In the genomic region with DNA sequence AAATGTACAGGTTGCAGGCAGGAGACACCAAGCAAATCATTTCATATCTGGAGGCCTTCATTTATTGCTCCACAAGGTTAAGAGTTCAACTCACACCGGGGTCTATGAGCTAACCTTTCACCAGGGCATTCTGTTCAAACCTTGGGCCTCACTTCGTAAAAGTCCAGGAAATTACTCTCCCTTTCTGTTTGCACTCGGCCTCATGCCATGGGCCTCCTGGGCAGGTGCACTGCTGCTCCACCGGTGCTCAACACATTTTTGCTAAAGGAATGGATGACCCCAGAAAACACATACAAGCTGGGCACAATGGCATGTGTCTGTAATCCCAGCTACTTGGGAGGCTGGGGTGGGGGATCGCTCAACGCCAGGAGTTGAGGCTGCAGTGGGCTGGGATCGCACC, we compare ENCODE assay signal across 1 cellular context.
TF ChIP-seq lines count a peak whose summit lies in the region.

No MANE protein-coding gene starts in this region.

TF ChIP-seq in HepG2, 621 proteins besides CTCF, POLR2A, EP300 and RAD21 (continued from another document and continues in another):
- TF ChIP-seq, protein P1, sequence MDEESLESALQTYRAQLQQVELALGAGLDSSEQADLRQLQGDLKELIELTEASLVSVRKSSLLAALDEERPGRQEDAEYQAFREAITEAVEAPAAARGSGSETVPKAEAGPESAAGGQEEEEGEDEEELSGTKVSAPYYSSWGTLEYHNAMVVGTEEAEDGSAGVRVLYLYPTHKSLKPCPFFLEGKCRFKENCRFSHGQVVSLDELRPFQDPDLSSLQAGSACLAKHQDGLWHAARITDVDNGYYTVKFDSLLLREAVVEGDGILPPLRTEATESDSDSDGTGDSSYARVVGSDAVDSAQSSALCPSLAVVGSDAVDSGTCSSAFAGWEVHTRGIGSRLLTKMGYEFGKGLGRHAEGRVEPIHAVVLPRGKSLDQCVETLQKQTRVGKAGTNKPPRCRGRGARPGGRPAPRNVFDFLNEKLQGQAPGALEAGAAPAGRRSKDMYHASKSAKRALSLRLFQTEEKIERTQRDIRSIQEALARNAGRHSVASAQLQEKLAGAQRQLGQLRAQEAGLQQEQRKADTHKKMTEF (CRISPR knock-in tag; IDR thresholded peaks at IDR 0.05), result 0 out of 2 replicates have a peak, but pooled peaks have one; percentile 38
- TF ChIP-seq NCOA2 (CRISPR knock-in tag; IDR thresholded peaks at IDR 0.05) (peak; percentile 24; the same call in 1 of the 2 replicates), ELF4 (CRISPR knock-in tag; IDR thresholded peaks at IDR 0.05; ENCODE audit: borderline replicate concordance) (no peak), GABPA (IDR thresholded peaks at IDR 0.05; ENCODE audit: low read depth, low read length) (no peak), GABPA (CRISPR knock-in tag; IDR thresholded peaks at IDR 0.05; ENCODE audit: low read depth) (peak; percentile 18; the same call in 1 of the 2 replicates), ZNF773 (CRISPR knock-in tag; IDR thresholded peaks at IDR 0.05; ENCODE audit: borderline replicate concordance) (0 out of 2 replicates have a peak, but pooled peaks have one; percentile 30), GATA4 (IDR thresholded peaks at IDR 0.05; ENCODE audit: borderline replicate concordance, low read depth) (no peak), MAF1 (CRISPR knock-in tag; IDR thresholded peaks at IDR 0.05; ENCODE audit: borderline replicate concordance) (no peak), RARA (CRISPR knock-in tag; IDR thresholded peaks at IDR 0.05) (peak; percentile 62), ARNT2 (CRISPR knock-in tag; IDR thresholded peaks at IDR 0.05; ENCODE audit: low read depth) (0 out of 2 replicates have a peak, but pooled peaks have one; percentile 33), ZIK1 (CRISPR knock-in tag; IDR thresholded peaks at IDR 0.05; ENCODE audit: borderline replicate concordance, low read depth) (no peak), DMAP1 (CRISPR knock-in tag; IDR thresholded peaks at IDR 0.05) (no peak), EEA1 (CRISPR knock-in tag; IDR thresholded peaks at IDR 0.05; ENCODE audit: borderline replicate concordance) (no peak), ZEB1 (IDR thresholded peaks at IDR 0.05; ENCODE audit: insufficient replicate concordance, low read depth) (no peak), RCOR2 (CRISPR knock-in tag; IDR thresholded peaks at IDR 0.05) (no peak), ERF (CRISPR knock-in tag; IDR thresholded peaks at IDR 0.05) (peak; percentile 52; the same call in 1 of the 2 replicates), SAP130 (CRISPR knock-in tag; IDR thresholded peaks at IDR 0.05; ENCODE audit: low read depth) (0 out of 2 replicates have a peak, but pooled peaks have one; percentile 19), NR2C2 (CRISPR knock-in tag; IDR thresholded peaks at IDR 0.05; ENCODE audit: borderline replicate concordance) (no peak), MED1 (CRISPR knock-in tag; IDR thresholded peaks at IDR 0.05) (0 out of 2 replicates have a peak, but pooled peaks have one; percentile 49), SKI (IDR thresholded peaks at IDR 0.05; ENCODE audit: partially characterized antibody) (no peak), REXO4 (CRISPR knock-in tag; IDR thresholded peaks at IDR 0.05; ENCODE audit: borderline replicate concordance) (no peak), ZNF296 (CRISPR knock-in tag; conservative IDR thresholded peaks at IDR 0.05) (0 out of 2 replicates have a peak, but pooled peaks have one; percentile 40), MEIS2 (CRISPR knock-in tag; IDR thresholded peaks at IDR 0.05) (0 out of 2 replicates have a peak, but pooled peaks have one; percentile 60), AGO2 (optimal IDR thresholded peaks at IDR 0.05; ENCODE audit: low read depth, low read length) (no peak), ZNF530 (CRISPR knock-in tag; IDR thresholded peaks at IDR 0.05; ENCODE audit: low read depth) (no peak), ZFP90 (CRISPR knock-in tag; IDR thresholded peaks at IDR 0.05; ENCODE audit: borderline replicate concordance) (no peak), ZNF605 (CRISPR knock-in tag; IDR thresholded peaks at IDR 0.05) (0 out of 2 replicates have a peak, but pooled peaks have one; percentile 22)
- TF ChIP-seq, protein P2, sequence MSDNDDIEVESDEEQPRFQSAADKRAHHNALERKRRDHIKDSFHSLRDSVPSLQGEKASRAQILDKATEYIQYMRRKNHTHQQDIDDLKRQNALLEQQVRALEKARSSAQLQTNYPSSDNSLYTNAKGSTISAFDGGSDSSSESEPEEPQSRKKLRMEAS (IDR thresholded peaks at IDR 0.05), result peak; percentile 97
- TF ChIP-seq, protein P3, sequence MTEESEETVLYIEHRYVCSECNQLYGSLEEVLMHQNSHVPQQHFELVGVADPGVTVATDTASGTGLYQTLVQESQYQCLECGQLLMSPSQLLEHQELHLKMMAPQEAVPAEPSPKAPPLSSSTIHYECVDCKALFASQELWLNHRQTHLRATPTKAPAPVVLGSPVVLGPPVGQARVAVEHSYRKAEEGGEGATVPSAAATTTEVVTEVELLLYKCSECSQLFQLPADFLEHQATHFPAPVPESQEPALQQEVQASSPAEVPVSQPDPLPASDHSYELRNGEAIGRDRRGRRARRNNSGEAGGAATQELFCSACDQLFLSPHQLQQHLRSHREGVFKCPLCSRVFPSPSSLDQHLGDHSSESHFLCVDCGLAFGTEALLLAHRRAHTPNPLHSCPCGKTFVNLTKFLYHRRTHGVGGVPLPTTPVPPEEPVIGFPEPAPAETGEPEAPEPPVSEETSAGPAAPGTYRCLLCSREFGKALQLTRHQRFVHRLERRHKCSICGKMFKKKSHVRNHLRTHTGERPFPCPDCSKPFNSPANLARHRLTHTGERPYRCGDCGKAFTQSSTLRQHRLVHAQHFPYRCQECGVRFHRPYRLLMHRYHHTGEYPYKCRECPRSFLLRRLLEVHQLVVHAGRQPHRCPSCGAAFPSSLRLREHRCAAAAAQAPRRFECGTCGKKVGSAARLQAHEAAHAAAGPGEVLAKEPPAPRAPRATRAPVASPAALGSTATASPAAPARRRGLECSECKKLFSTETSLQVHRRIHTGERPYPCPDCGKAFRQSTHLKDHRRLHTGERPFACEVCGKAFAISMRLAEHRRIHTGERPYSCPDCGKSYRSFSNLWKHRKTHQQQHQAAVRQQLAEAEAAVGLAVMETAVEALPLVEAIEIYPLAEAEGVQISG (CRISPR knock-in tag; IDR thresholded peaks at IDR 0.05), result 0 out of 2 replicates have a peak, but pooled peaks have one; percentile 23
- TF ChIP-seq, protein P4, sequence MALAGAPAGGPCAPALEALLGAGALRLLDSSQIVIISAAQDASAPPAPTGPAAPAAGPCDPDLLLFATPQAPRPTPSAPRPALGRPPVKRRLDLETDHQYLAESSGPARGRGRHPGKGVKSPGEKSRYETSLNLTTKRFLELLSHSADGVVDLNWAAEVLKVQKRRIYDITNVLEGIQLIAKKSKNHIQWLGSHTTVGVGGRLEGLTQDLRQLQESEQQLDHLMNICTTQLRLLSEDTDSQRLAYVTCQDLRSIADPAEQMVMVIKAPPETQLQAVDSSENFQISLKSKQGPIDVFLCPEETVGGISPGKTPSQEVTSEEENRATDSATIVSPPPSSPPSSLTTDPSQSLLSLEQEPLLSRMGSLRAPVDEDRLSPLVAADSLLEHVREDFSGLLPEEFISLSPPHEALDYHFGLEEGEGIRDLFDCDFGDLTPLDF (CRISPR knock-in tag; IDR thresholded peaks at IDR 0.05), result peak; percentile 48; the same call in 1 of the 2 replicates
- TF ChIP-seq, protein P5, sequence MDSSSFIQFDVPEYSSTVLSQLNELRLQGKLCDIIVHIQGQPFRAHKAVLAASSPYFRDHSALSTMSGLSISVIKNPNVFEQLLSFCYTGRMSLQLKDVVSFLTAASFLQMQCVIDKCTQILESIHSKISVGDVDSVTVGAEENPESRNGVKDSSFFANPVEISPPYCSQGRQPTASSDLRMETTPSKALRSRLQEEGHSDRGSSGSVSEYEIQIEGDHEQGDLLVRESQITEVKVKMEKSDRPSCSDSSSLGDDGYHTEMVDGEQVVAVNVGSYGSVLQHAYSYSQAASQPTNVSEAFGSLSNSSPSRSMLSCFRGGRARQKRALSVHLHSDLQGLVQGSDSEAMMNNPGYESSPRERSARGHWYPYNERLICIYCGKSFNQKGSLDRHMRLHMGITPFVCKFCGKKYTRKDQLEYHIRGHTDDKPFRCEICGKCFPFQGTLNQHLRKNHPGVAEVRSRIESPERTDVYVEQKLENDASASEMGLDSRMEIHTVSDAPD (CRISPR knock-in tag; IDR thresholded peaks at IDR 0.05), result no peak
- TF ChIP-seq, protein P6, sequence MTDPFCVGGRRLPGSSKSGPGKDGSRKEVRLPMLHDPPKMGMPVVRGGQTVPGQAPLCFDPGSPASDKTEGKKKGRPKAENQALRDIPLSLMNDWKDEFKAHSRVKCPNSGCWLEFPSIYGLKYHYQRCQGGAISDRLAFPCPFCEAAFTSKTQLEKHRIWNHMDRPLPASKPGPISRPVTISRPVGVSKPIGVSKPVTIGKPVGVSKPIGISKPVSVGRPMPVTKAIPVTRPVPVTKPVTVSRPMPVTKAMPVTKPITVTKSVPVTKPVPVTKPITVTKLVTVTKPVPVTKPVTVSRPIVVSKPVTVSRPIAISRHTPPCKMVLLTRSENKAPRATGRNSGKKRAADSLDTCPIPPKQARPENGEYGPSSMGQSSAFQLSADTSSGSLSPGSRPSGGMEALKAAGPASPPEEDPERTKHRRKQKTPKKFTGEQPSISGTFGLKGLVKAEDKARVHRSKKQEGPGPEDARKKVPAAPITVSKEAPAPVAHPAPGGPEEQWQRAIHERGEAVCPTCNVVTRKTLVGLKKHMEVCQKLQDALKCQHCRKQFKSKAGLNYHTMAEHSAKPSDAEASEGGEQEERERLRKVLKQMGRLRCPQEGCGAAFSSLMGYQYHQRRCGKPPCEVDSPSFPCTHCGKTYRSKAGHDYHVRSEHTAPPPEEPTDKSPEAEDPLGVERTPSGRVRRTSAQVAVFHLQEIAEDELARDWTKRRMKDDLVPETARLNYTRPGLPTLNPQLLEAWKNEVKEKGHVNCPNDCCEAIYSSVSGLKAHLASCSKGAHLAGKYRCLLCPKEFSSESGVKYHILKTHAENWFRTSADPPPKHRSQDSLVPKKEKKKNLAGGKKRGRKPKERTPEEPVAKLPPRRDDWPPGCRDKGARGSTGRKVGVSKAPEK (CRISPR knock-in tag; IDR thresholded peaks at IDR 0.05; ENCODE audit: borderline replicate concordance), result no peak
- TF ChIP-seq, protein P7, sequence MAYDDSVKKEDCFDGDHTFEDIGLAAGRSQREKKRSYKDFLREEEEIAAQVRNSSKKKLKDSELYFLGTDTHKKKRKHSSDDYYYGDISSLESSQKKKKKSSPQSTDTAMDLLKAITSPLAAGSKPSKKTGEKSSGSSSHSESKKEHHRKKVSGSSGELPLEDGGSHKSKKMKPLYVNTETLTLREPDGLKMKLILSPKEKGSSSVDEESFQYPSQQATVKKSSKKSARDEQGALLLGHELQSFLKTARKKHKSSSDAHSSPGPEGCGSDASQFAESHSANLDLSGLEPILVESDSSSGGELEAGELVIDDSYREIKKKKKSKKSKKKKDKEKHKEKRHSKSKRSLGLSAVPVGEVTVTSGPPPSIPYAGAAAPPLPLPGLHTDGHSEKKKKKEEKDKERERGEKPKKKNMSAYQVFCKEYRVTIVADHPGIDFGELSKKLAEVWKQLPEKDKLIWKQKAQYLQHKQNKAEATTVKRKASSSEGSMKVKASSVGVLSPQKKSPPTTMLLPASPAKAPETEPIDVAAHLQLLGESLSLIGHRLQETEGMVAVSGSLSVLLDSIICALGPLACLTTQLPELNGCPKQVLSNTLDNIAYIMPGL (CRISPR knock-in tag; IDR thresholded peaks at IDR 0.05; ENCODE audit: borderline replicate concordance in 1 of 2, low read depth in 1 of 2), result 0 out of 4 replicates have a peak, but pooled peaks of 1 of the 2 experiments have one; percentile 36
- TF ChIP-seq, protein P8, sequence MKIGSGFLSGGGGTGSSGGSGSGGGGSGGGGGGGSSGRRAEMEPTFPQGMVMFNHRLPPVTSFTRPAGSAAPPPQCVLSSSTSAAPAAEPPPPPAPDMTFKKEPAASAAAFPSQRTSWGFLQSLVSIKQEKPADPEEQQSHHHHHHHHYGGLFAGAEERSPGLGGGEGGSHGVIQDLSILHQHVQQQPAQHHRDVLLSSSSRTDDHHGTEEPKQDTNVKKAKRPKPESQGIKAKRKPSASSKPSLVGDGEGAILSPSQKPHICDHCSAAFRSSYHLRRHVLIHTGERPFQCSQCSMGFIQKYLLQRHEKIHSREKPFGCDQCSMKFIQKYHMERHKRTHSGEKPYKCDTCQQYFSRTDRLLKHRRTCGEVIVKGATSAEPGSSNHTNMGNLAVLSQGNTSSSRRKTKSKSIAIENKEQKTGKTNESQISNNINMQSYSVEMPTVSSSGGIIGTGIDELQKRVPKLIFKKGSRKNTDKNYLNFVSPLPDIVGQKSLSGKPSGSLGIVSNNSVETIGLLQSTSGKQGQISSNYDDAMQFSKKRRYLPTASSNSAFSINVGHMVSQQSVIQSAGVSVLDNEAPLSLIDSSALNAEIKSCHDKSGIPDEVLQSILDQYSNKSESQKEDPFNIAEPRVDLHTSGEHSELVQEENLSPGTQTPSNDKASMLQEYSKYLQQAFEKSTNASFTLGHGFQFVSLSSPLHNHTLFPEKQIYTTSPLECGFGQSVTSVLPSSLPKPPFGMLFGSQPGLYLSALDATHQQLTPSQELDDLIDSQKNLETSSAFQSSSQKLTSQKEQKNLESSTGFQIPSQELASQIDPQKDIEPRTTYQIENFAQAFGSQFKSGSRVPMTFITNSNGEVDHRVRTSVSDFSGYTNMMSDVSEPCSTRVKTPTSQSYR (CRISPR knock-in tag; IDR thresholded peaks at IDR 0.05; ENCODE audit: borderline replicate concordance), result no peak
- TF ChIP-seq, protein P9, sequence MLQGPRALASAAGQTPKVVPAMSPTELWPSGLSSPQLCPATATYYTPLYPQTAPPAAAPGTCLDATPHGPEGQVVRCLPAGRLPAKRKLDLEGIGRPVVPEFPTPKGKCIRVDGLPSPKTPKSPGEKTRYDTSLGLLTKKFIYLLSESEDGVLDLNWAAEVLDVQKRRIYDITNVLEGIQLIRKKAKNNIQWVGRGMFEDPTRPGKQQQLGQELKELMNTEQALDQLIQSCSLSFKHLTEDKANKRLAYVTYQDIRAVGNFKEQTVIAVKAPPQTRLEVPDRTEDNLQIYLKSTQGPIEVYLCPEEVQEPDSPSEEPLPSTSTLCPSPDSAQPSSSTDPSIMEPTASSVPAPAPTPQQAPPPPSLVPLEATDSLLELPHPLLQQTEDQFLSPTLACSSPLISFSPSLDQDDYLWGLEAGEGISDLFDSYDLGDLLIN (CRISPR knock-in tag; IDR thresholded peaks at IDR 0.05; ENCODE audit: borderline replicate concordance), result no peak
- TF ChIP-seq, protein P10, sequence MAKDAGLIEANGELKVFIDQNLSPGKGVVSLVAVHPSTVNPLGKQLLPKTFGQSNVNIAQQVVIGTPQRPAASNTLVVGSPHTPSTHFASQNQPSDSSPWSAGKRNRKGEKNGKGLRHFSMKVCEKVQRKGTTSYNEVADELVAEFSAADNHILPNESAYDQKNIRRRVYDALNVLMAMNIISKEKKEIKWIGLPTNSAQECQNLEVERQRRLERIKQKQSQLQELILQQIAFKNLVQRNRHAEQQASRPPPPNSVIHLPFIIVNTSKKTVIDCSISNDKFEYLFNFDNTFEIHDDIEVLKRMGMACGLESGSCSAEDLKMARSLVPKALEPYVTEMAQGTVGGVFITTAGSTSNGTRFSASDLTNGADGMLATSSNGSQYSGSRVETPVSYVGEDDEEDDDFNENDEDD (CRISPR knock-in tag; IDR thresholded peaks at IDR 0.05; ENCODE audit: borderline replicate concordance), result peak; percentile 50; the same call in 1 of the 2 replicates
- TF ChIP-seq, protein P11, sequence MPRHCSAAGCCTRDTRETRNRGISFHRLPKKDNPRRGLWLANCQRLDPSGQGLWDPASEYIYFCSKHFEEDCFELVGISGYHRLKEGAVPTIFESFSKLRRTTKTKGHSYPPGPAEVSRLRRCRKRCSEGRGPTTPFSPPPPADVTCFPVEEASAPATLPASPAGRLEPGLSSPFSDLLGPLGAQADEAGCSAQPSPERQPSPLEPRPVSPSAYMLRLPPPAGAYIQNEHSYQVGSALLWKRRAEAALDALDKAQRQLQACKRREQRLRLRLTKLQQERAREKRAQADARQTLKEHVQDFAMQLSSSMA (CRISPR knock-in tag; IDR thresholded peaks at IDR 0.05), result no peak
